ENCODE assay signal across 22 cellular contexts in genomic region chr7:20439384-20439783, GRCh38.
DNase-seq lines count a peak whose midpoint lies in the region; ATAC-seq, FAIRE-seq and TF ChIP-seq lines count a peak whose summit lies in the region.
"Had no signal": no experiment of that assay in that cellular context is flagged by ENCODE, and none has a peak within 500 bp of the region (broad histone marks: within the 10 kb centered on the region; RNA-seq: fewer than 3 reads in every experiment).

No MANE protein-coding gene starts in this region.

- no peak overlapping the region for H3K4me3 ChIP-seq in BLaER1
- no peak overlapping the region for H3K4me3 ChIP-seq in SU-DHL-6 (ENCODE audit: insufficient read depth, low read length, poor library complexity, severe bottlenecking)
- no peak overlapping the region for H3K4me3 ChIP-seq in mucosa of descending colon

- H3K9me3 Mint-ChIP-seq in naive thymus-derived CD8-positive, alpha-beta T cell = peaks cover 0 to 8% (median 0%) of the 10 kb centered on the region in 9 donors
- H3K9me3 Mint-ChIP-seq in stimulated activated naive B cell treated with anti-CD40 and anti-IgM and Interleukin-4, amounts not matched to agents 10 μg/mL and 1 μg/mL and 100 μg/mL, for 72 hours = peaks cover 0 to 4% of the 10 kb centered on the region in 2 donors
- H3K9me3 Mint-ChIP-seq in endothelial cell (ENCODE audit: unreplicated experiment) = no peaks in the 10 kb centered on the region
- H3K9me3 Mint-ChIP-seq: H9 had no signal

- TF ChIP-seq CTCF in SU-DHL-6 (IDR thresholded peaks at IDR 0.05; ENCODE audit: insufficient read depth, low read length, poor library complexity, severe bottlenecking) (no peak), mucosa of descending colon (IDR thresholded peaks at IDR 0.05) (no peak), endothelial cell (IDR thresholded peaks at IDR 0.05; ENCODE audit: unreplicated experiment) (no peak)

- H3K27ac ChIP-seq in BLaER1 = no peak overlapping the region
- H3K27ac ChIP-seq in SU-DHL-6 (ENCODE audit: low read depth, low read length) = no peak overlapping the region

- H3K36me3 ChIP-seq in BLaER1 (no peaks in the 10 kb centered on the region), SU-DHL-6 (ENCODE audit: low read length) (no peaks in the 10 kb centered on the region), mucosa of descending colon (ENCODE audit: low read depth) (no peaks in the 10 kb centered on the region)

- no peak overlapping the region for H3K4me3 Mint-ChIP-seq in naive thymus-derived CD8-positive, alpha-beta T cell
- no peak overlapping the region for H3K4me3 Mint-ChIP-seq in stimulated activated naive B cell treated with anti-CD40 and anti-IgM and Interleukin-4, amounts not matched to agents 10 μg/mL and 1 μg/mL and 100 μg/mL, for 72 hours
- H3K4me3 Mint-ChIP-seq in endothelial cell (ENCODE audit: unreplicated experiment) = no peak overlapping the region
- H3K4me3 Mint-ChIP-seq: CD4-positive, CD25-positive, alpha-beta regulatory T cell; H9 had no signal

- no peaks in the 10 kb centered on the region for H3K79me2 ChIP-seq in SU-DHL-6 (ENCODE audit: insufficient read depth, low read length)

- H3K27me3 Mint-ChIP-seq in naive thymus-derived CD8-positive, alpha-beta T cell = peaks cover 0 to 24% (median 5%) of the 10 kb centered on the region in 5 donors
- peaks cover 6 to 27% of the 10 kb centered on the region in 2 donors for H3K27me3 Mint-ChIP-seq in stimulated activated naive B cell treated with anti-CD40 and anti-IgM and Interleukin-4, amounts not matched to agents 10 μg/mL and 1 μg/mL and 100 μg/mL, for 72 hours
- H3K27me3 Mint-ChIP-seq in endothelial cell (ENCODE audit: unreplicated experiment) = peaks cover 4% of the 10 kb centered on the region
- H3K27me3 Mint-ChIP-seq: CD4-positive, CD25-positive, alpha-beta regulatory T cell had no signal

- FAIRE-seq in GM19239 (lab: Jason Lieb, UNC) = peak; percentile 26
- FAIRE-seq: A204.1, D721Med, HepG2 had no signal

- H3K36me3 Mint-ChIP-seq in naive thymus-derived CD8-positive, alpha-beta T cell = no peaks in the 10 kb centered on the region
- H3K36me3 Mint-ChIP-seq in stimulated activated naive B cell treated with anti-CD40 and anti-IgM and Interleukin-4, amounts not matched to agents 10 μg/mL and 1 μg/mL and 100 μg/mL, for 72 hours = no peaks in the 10 kb centered on the region
- H3K36me3 Mint-ChIP-seq in endothelial cell (ENCODE audit: low read depth, unreplicated experiment) = no peaks in the 10 kb centered on the region
- H3K36me3 Mint-ChIP-seq: CD4-positive, CD25-positive, alpha-beta regulatory T cell had no signal

- H3K4me1 ChIP-seq in BLaER1 (peaks cover 10% of the 10 kb centered on the region; the same call in 1 of the 2 replicates), mucosa of descending colon (ENCODE audit: low read depth) (no peaks in the 10 kb centered on the region)

- no peak overlapping the region for H2AFZ ChIP-seq in SU-DHL-6 (ENCODE audit: low read depth, low read length, severe bottlenecking)

- H3K9ac ChIP-seq in BLaER1 (no peak overlapping the region), SU-DHL-6 (ENCODE audit: low read length) (no peak overlapping the region)

- intact Hi-C loops in mucosa of descending colon (cut with DNase I, micrococcal nuclease) = no loop called here

- H3K4me1 Mint-ChIP-seq in naive thymus-derived CD8-positive, alpha-beta T cell = peaks cover 0 to 12% (median 0%) of the 10 kb centered on the region in 4 donors
- peaks cover 12 to 51% of the 10 kb centered on the region in 2 donors for H3K4me1 Mint-ChIP-seq in stimulated activated naive B cell treated with anti-CD40 and anti-IgM and Interleukin-4, amounts not matched to agents 10 μg/mL and 1 μg/mL and 100 μg/mL, for 72 hours
- no peaks in the 10 kb centered on the region for H3K4me1 Mint-ChIP-seq in endothelial cell (ENCODE audit: unreplicated experiment)
- H3K4me1 Mint-ChIP-seq: CD4-positive, CD25-positive, alpha-beta regulatory T cell had no signal

- POLR2A ChIA-PET in naive thymus-derived CD8-positive, alpha-beta T cell (lab: Charles Lee) = no interaction called here

- H3K27me3 ChIP-seq in BLaER1 = no peaks in the 10 kb centered on the region
- H3K27me3 ChIP-seq in SU-DHL-6 (ENCODE audit: low read length) = no peaks in the 10 kb centered on the region

- no peaks in the 10 kb centered on the region for H4K20me1 ChIP-seq in BLaER1
- H4K20me1 ChIP-seq in SU-DHL-6 (ENCODE audit: low read depth, low read length) = no peaks in the 10 kb centered on the region

- H3K4me2 ChIP-seq in BLaER1 (peak overlapping the region; percentile 40; the same call in 1 of the 2 replicates), SU-DHL-6 (ENCODE audit: low read depth, low read length, poor library complexity, severe bottlenecking) (peak overlapping the region; percentile 47)

- ATAC-seq in mucosa of descending colon = peak; percentile 11
- ATAC-seq in naive thymus-derived CD8-positive, alpha-beta T cell = no peak
- ATAC-seq in stimulated activated naive B cell treated with anti-CD40 and anti-IgM and Interleukin-4, amounts not matched to agents 10 μg/mL and 1 μg/mL and 100 μg/mL, for 72 hours (replicated peaks) = no peak
- ATAC-seq: HepG2, Panc1 had no signal

- no peaks in the 10 kb centered on the region for H3K9me2 ChIP-seq in SU-DHL-6 (replicated peaks; ENCODE audit: insufficient read depth, low read length)

- H3K27ac Mint-ChIP-seq in naive thymus-derived CD8-positive, alpha-beta T cell = no peak overlapping the region
- H3K27ac Mint-ChIP-seq in stimulated activated naive B cell treated with anti-CD40 and anti-IgM and Interleukin-4, amounts not matched to agents 10 μg/mL and 1 μg/mL and 100 μg/mL, for 72 hours = no peak overlapping the region
- H3K27ac Mint-ChIP-seq in endothelial cell (ENCODE audit: unreplicated experiment) = no peak overlapping the region
- H3K27ac Mint-ChIP-seq: CD4-positive, CD25-positive, alpha-beta regulatory T cell; H9 had no signal

- DNase-seq in GM19239 (ENCODE audit: insufficient read length, low spot score) = no peak
- DNase-seq in mucosa of descending colon = no peak
- DNase-seq in SHP77 (lab: John Stamatoyannopoulos, UW) = no peak
- no peak for DNase-seq in naive thymus-derived CD8-positive, alpha-beta T cell
- no peak for DNase-seq in stimulated activated naive B cell treated with anti-CD40 and anti-IgM and Interleukin-4, amounts not matched to agents 10 μg/mL and 1 μg/mL and 100 μg/mL, for 72 hours
- no peak for DNase-seq in endothelial cell (ENCODE audit: low spot score)
- DNase-seq: CD4-positive, CD25-positive, alpha-beta regulatory T cell; DMS79 treated with DMSO at 0.1 percent for 48 hours; GF-D8; H9; NCI-H1417; NCI-H2029 treated with DMSO at 0.1 percent for 48 hours; NCI-H2227 treated with DMSO at 0.1 percent for 48 hours; NCI-H526; Right ventricle myocardium superior; T-helper 2 cell had no signal

- H3K9me3 ChIP-seq in BLaER1 (0 out of 2 replicates have a peak, but pooled peaks cover 6% of the 10 kb centered on the region), SU-DHL-6 (ENCODE audit: insufficient read depth, low read length) (no peaks in the 10 kb centered on the region), mucosa of descending colon (no peaks in the 10 kb centered on the region)

- H3F3A ChIP-seq in SU-DHL-6 (ENCODE audit: insufficient read depth) = no peaks in the 10 kb centered on the region
